Comparison of ENCODE assay signal across 1 cellular context in genomic region chr19:38980583-38981374, GRCh38.
TF ChIP-seq lines count a peak whose summit lies in the region.

No MANE protein-coding gene starts in this region.

TF ChIP-seq in HEK293, 187 proteins besides CTCF, POLR2A, EP300 and RAD21 (continued from another document):
- TF ChIP-seq ZNF18 (tag by site-specific recombination; IDR thresholded peaks at IDR 0.05) (peak; percentile 63; the same call in 1 of the 2 replicates), KLF8 (tag by site-specific recombination; IDR thresholded peaks at IDR 0.05) (no peak)
